Comparison of ENCODE assay signal across 25 cellular contexts in genomic region chr19:16514383-16515019, GRCh38. TPM values are rescaled to one million over a fixed set of nuclear protein-coding genes. Genes with fewer than 3 reads are reported as not detected.
DNase-seq lines count a peak whose midpoint lies in the region; ATAC-seq and TF ChIP-seq lines count a peak whose summit lies in the region.
"Had no signal": no experiment of that assay in that cellular context is flagged by ENCODE, and none has a peak within 500 bp of the region (broad histone marks: within the 10 kb centered on the region; RNA-seq: fewer than 3 reads in every experiment).

No MANE protein-coding gene starts in this region.

- peak; percentile 58 for DNase-seq in H9
- peak; percentile 54 for DNase-seq in RWPE2 (ENCODE audit: low spot score)
- DNase-seq in mesenchymal stem cell: no peak
- no peak for DNase-seq in SIG-M5 (lab: John Stamatoyannopoulos, UW)
- DNase-seq in DMS 273 (lab: John Stamatoyannopoulos, UW; ENCODE audit: unreplicated experiment): no peak
- DNase-seq in anterior cingulate cortex (lab: John Stamatoyannopoulos, UW): no peak
- DNase-seq: activated CD4-positive, CD25-positive, alpha-beta regulatory T cell treated with anti-CD3 and anti-CD28 coated beads, Interleukin-2, amount 50 U/mL, for 72 hours; activated naive CD4-positive, alpha-beta T cell; AML-193; Calu3; lower lobe of right lung; naive B cell; NCI-H1694 treated with DMSO at 0.1 percent for 48 hours; NCI-H446 treated with DMSO at 0.1 percent for 48 hours; stimulated activated CD4-positive, alpha-beta T cell treated with anti-CD3 and anti-CD28 coated beads, Interleukin-4, amount 100 ng/mL, for 24 hours; stimulated activated CD8-positive, alpha-beta memory T cell treated with anti-CD3 and anti-CD28 coated beads, Interleukin-4, amount 100 ng/mL, for 48 hours had no signal

- peaks cover 20 to 52% (median 37%) of the 10 kb centered on the region in 3 experiments; a peak in 6 of 7 replicates for H3K36me3 Mint-ChIP-seq in H9 (ENCODE audit: insufficient read depth in 1 of 3, low read depth in 3 of 3)

- TF ChIP-seq CTCF in H9 (conservative IDR thresholded peaks at IDR 0.05) (peak; percentile 43; the same call in 2 of the 3 replicates), RWPE2 (IDR thresholded peaks at IDR 0.05; ENCODE audit: poor library complexity, severe bottlenecking) (no peak)

- H3K9me3 ChIP-seq in H9 (ENCODE audit: control insufficient read depth, low read depth, low read length) (no peaks in the 10 kb centered on the region), RWPE2 (ENCODE audit: severe bottlenecking) (no peaks in the 10 kb centered on the region), mesenchymal stem cell (ENCODE audit: control insufficient read depth, low read length) (no peaks in the 10 kb centered on the region)
- H3K9me3 ChIP-seq: gastroesophageal sphincter, HAP-1, lower lobe of right lung, SJSA1, thoracic aorta had no signal

- H3K4me1 ChIP-seq in H9 (ENCODE audit: insufficient read depth, low read length): no peaks in the 10 kb centered on the region
- H3K4me1 ChIP-seq in RWPE2 (ENCODE audit: insufficient read depth, poor library complexity, severe bottlenecking): no peaks in the 10 kb centered on the region
- H3K4me1 ChIP-seq in mesenchymal stem cell (ENCODE audit: control insufficient read depth, insufficient read depth, low read depth, low read length): no peaks in the 10 kb centered on the region
- H3K4me1 ChIP-seq: HAP-1, lower lobe of right lung, parathyroid adenoma, SJSA1 had no signal

- no peak overlapping the region for H3K56ac ChIP-seq in H9 (ENCODE audit: insufficient read length, low read depth, low read length)

- H4K5ac ChIP-seq in H9 (ENCODE audit: insufficient read length, low read depth, low read length): no peak overlapping the region

- H3T11ph ChIP-seq in H9 (ENCODE audit: low read length): no peak overlapping the region

- H3K23ac ChIP-seq in H9 (ENCODE audit: insufficient read length, low read depth, low read length) (no peak overlapping the region), mesenchymal stem cell (ENCODE audit: low read length in 2 of 2) (no peak overlapping the region)

- WGBS in H9 (ENCODE audit: extremely low coverage, insufficient read length, low lambda C conversion rate): no CpG with 5 or more reads among the region's 24 CpGs
- WGBS in mesenchymal stem cell: 93% methylated on average over 24 of the region's 24 CpGs

- no peak overlapping the region for H3K9ac ChIP-seq in H9 (ENCODE audit: extremely low read depth, insufficient read length, low read length)
- H3K9ac ChIP-seq in mesenchymal stem cell (ENCODE audit: low read length): no peak overlapping the region
- H3K9ac ChIP-seq: parathyroid adenoma had no signal

- H3K27ac ChIP-seq in H9 (ENCODE audit: insufficient read length, low read depth, low read length) (no peak overlapping the region), RWPE2 (ENCODE audit: poor library complexity, severe bottlenecking) (no peak overlapping the region), mesenchymal stem cell (ENCODE audit: low read length, poor library complexity, severe bottlenecking) (no peak overlapping the region)
- H3K27ac ChIP-seq: gastroesophageal sphincter, lower lobe of right lung, parathyroid adenoma, SJSA1, thoracic aorta had no signal

- H3K4me3 Mint-ChIP-seq in H9: no peak overlapping the region
- H3K4me3 Mint-ChIP-seq: naive B cell; T-helper 2 cell treated with Interferon-gamma antibody and Interleukin-4, amounts not matched to agents 5 μg/mL and 100 μg/mL, for 36 hours had no signal

- H3K27ac Mint-ChIP-seq in H9: no peak overlapping the region
- H3K27ac Mint-ChIP-seq: naive B cell; T-helper 2 cell treated with Interferon-gamma antibody and Interleukin-4, amounts not matched to agents 5 μg/mL and 100 μg/mL, for 36 hours had no signal

- H4K20me1 ChIP-seq in H9 (ENCODE audit: control insufficient read depth, insufficient read depth, insufficient read length): peaks cover 3% of the 10 kb centered on the region

- H3K36me3 ChIP-seq in RWPE2 (ENCODE audit: low read depth) (peaks cover 31% of the 10 kb centered on the region), mesenchymal stem cell (ENCODE audit: control insufficient read depth in 1 of 2, insufficient read depth in 2 of 2, low read depth in 1 of 2, low read length in 2 of 2) (peaks cover 59 to 74% of the 10 kb centered on the region in 2 experiments)

- H2BK120ac ChIP-seq in H9 (ENCODE audit: low read depth, low read length, poor library complexity, severe bottlenecking): no peak overlapping the region
- no peak overlapping the region for H2BK120ac ChIP-seq in mesenchymal stem cell (ENCODE audit: low read depth, low read length)

- H3K18ac ChIP-seq in H9 (ENCODE audit: insufficient read length, low read depth, low read length): no peak overlapping the region
- no peak overlapping the region for H3K18ac ChIP-seq in mesenchymal stem cell (ENCODE audit: low read depth in 1 of 2, low read length in 2 of 2)

- no peak overlapping the region for H2BK20ac ChIP-seq in H9 (ENCODE audit: low read depth, low read length, poor library complexity, severe bottlenecking)

- H3K79me2 ChIP-seq in H9 (ENCODE audit: insufficient read depth, low read length): no peaks in the 10 kb centered on the region

- H3K27me3 ChIP-seq in H9 (ENCODE audit: insufficient read depth, low read length) (no peaks in the 10 kb centered on the region), RWPE2 (ENCODE audit: insufficient read depth, poor library complexity, severe bottlenecking) (no peaks in the 10 kb centered on the region), mesenchymal stem cell (ENCODE audit: control insufficient read depth in 1 of 2, insufficient read depth in 1 of 2, low read length in 2 of 2) (no peaks in the 10 kb centered on the region)
- H3K27me3 ChIP-seq: gastroesophageal sphincter, SJSA1 had no signal

- ATAC-seq in RWPE2 (ENCODE audit: low read depth): peak; percentile 32; the same call in 1 of the 3 replicates
- ATAC-seq: gastroesophageal sphincter, lower lobe of right lung had no signal

- H2BK15ac ChIP-seq in H9 (ENCODE audit: low read depth, low read length) (no peak overlapping the region), mesenchymal stem cell (ENCODE audit: low read depth, poor library complexity, severe bottlenecking) (no peak overlapping the region)

- H3K79me1 ChIP-seq in H9 (ENCODE audit: insufficient read depth, low read depth, low read length, poor library complexity, severe bottlenecking): no peaks in the 10 kb centered on the region
- peaks cover 22% of the 10 kb centered on the region for H3K79me1 ChIP-seq in mesenchymal stem cell (replicated peaks; ENCODE audit: low read length, poor library complexity, severe bottlenecking)

- H3K14ac ChIP-seq in H9 (ENCODE audit: insufficient read depth, low read length) (no peak overlapping the region), mesenchymal stem cell (ENCODE audit: low read length in 2 of 2) (no peak overlapping the region)

- no peaks in the 10 kb centered on the region for H3K9me3 Mint-ChIP-seq in H9
- H3K9me3 Mint-ChIP-seq: naive B cell; T-helper 2 cell treated with Interferon-gamma antibody and Interleukin-4, amounts not matched to agents 5 μg/mL and 100 μg/mL, for 36 hours had no signal

- H4K91ac ChIP-seq in H9 (ENCODE audit: insufficient read length, low read depth, low read length) (no peak overlapping the region), mesenchymal stem cell (ENCODE audit: low read length) (no peak overlapping the region)

- no peak overlapping the region for H3K4me2 ChIP-seq in H9 (ENCODE audit: insufficient read depth, insufficient read length, low read length)
- no peak overlapping the region for H3K4me2 ChIP-seq in mesenchymal stem cell (ENCODE audit: low read length, poor library complexity, severe bottlenecking)

- H2AFZ ChIP-seq in H9 (ENCODE audit: low read length) (no peak overlapping the region), mesenchymal stem cell (ENCODE audit: low read depth, low read length) (no peak overlapping the region)
- H2AFZ ChIP-seq: parathyroid adenoma had no signal

- no peaks in the 10 kb centered on the region for H3K23me2 ChIP-seq in H9 (ENCODE audit: insufficient read length, low read depth, low read length, poor library complexity, severe bottlenecking)

- H3K4me3 ChIP-seq in RWPE2 (ENCODE audit: severe bottlenecking) (no peak overlapping the region), mesenchymal stem cell (ENCODE audit: insufficient read depth in 1 of 2, low read depth in 1 of 2, low read length in 2 of 2) (no peak overlapping the region)
- H3K4me3 ChIP-seq: gastroesophageal sphincter, HAP-1, lower lobe of right lung, SJSA1, thoracic aorta had no signal

- H4K8ac ChIP-seq in H9 (replicated peaks; ENCODE audit: insufficient read length, low read depth, low read length) (no peak overlapping the region), mesenchymal stem cell (ENCODE audit: low read length) (peak overlapping the region; percentile 2)

- H3K27me3 Mint-ChIP-seq in H9 (ENCODE audit: low read depth): no peaks in the 10 kb centered on the region
- H3K27me3 Mint-ChIP-seq: naive B cell had no signal

- no peak overlapping the region for H3K4ac ChIP-seq in H9 (ENCODE audit: low read depth, low read length)
- no peak overlapping the region for H3K4ac ChIP-seq in mesenchymal stem cell (ENCODE audit: low read depth in 1 of 2, low read length in 2 of 2)

- H2AK5ac ChIP-seq in H9 (ENCODE audit: insufficient read length, low read length): no peak overlapping the region
- H2AK5ac ChIP-seq in mesenchymal stem cell (ENCODE audit: low read length, severe bottlenecking): no peak overlapping the region

- no peaks in the 10 kb centered on the region for H3K4me1 Mint-ChIP-seq in H9
- H3K4me1 Mint-ChIP-seq: naive B cell had no signal

- H2BK12ac ChIP-seq in H9 (ENCODE audit: insufficient read length, low read depth, low read length) (no peak overlapping the region), mesenchymal stem cell (ENCODE audit: low read length in 2 of 2) (no peak overlapping the region)

- H2BK5ac ChIP-seq in H9 (ENCODE audit: insufficient read length, low read length): no peak overlapping the region
- H2BK5ac ChIP-seq in mesenchymal stem cell (ENCODE audit: low read depth, low read length, poor library complexity, severe bottlenecking): no peak overlapping the region

RNA-seq across cellular contexts. Expression of gene C19orf44, which starts 18.3 kb away (rescaled TPM):
- 5.7 and 6.4 TPM in 2 replicates for total RNA-seq in H9 (2021)
- polyA plus RNA-seq in mesenchymal stem cell (2013, experiment 1 of 2): 3.3 TPM
- 3.0 TPM for polyA plus RNA-seq in mesenchymal stem cell (2013, experiment 2 of 2)

RNA-seq across cellular contexts. Expression of gene CALR3, which starts 18.5 kb away (rescaled TPM):
- total RNA-seq in H9 (2021): 0.44 and 0.53 TPM in 2 replicates
- 0.08 TPM for polyA plus RNA-seq in mesenchymal stem cell (2013, experiment 1 of 2)
- 0.04 TPM for polyA plus RNA-seq in mesenchymal stem cell (2013, experiment 2 of 2)
- total RNA-seq: astrocyte, Calu3, chondrocyte, gastroesophageal sphincter, lower lobe of right lung, MCF 10A, SJSA1, thoracic aorta had no signal

RNA-seq across cellular contexts. Expression of gene CHERP, which starts 27.7 kb away (rescaled TPM):
- 92.2 and 101 TPM in 2 replicates for total RNA-seq in H9 (2021)
- polyA plus RNA-seq in mesenchymal stem cell (2013, experiment 1 of 2): 21.5 TPM
- polyA plus RNA-seq in mesenchymal stem cell (2013, experiment 2 of 2): 20.3 TPM

RNA-seq across cellular contexts. Expression of gene EPS15L1, which starts 42.7 kb away (rescaled TPM):
- 31.8 and 33.3 TPM in 2 replicates for total RNA-seq in H9 (2021)
- 23.1 TPM for polyA plus RNA-seq in mesenchymal stem cell (2013, experiment 1 of 2)
- polyA plus RNA-seq in mesenchymal stem cell (2013, experiment 2 of 2): 24.0 TPM

RNA-seq across cellular contexts. Expression of gene SLC35E1, which starts 57.7 kb away (rescaled TPM):
- total RNA-seq in H9 (2021): 34.0 and 35.8 TPM in 2 replicates
- 65.2 TPM for polyA plus RNA-seq in mesenchymal stem cell (2013, experiment 1 of 2)
- polyA plus RNA-seq in mesenchymal stem cell (2013, experiment 2 of 2): 65.7 TPM

Comparison
In these comparisons a context has a peak if more than half of its experiments do, and no peak if none do; other contexts are left out.
1. DNase-seq: peak in H9 (single experiment) and RWPE2 (single experiment); none in mesenchymal stem cell (single experiment), SIG-M5 (single experiment), DMS 273 (single experiment) and anterior cingulate cortex (0 of 58).